Comparison of ENCODE assay signal across 1 cellular context in the genomic region with DNA sequence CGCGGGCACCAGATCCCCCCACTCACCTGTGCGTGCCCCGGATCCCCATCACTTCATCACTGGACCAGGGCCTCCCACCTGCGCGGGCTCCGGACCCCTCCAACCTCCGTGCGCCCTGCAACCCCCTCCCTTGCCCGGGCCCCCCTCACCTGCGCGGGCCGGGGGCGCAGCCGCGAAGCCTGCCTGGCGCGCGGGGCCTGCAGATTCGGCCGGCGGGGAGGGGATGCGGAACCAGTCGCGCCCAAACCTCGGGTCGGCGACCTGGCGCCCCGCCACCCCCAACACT.
TF ChIP-seq lines count a peak whose summit lies in the region.

No MANE protein-coding gene starts in this region.

TF ChIP-seq in endothelial cell of umbilical vein, 7 proteins besides CTCF, POLR2A, EP300 and RAD21:
- TF ChIP-seq MAX (IDR thresholded peaks at IDR 0.05; ENCODE audit: insufficient read depth, insufficient read length) (no peak), POLR2AphosphoS5 (IDR thresholded peaks at IDR 0.05; ENCODE audit: insufficient read depth, low read depth, low read length) (no peak), JUN (IDR thresholded peaks at IDR 0.05; ENCODE audit: borderline replicate concordance, insufficient read depth, insufficient read length, low read depth) (no peak), EZH2 (IDR thresholded peaks at IDR 0.05; ENCODE audit: borderline replicate concordance, low read depth, low read length, severe bottlenecking) (no peak), MYC (IDR thresholded peaks at IDR 0.05; ENCODE audit: low read depth, low read length) (no peak), FOS (IDR thresholded peaks at IDR 0.05; ENCODE audit: borderline replicate concordance, insufficient read depth, low read length) (no peak), GATA2 (IDR thresholded peaks at IDR 0.05; ENCODE audit: insufficient read depth, insufficient read length, low read depth, low read length) (no peak)
